ENCODE assay signal across 9 cellular contexts in genomic region chr18:58542426-58543159, GRCh38.
DNase-seq lines count a peak whose midpoint lies in the region; ATAC-seq and TF ChIP-seq lines count a peak whose summit lies in the region.
"Had no signal": no experiment of that assay in that cellular context is flagged by ENCODE, and none has a peak within 500 bp of the region (broad histone marks: within the 10 kb centered on the region; RNA-seq: fewer than 3 reads in every experiment).

No MANE protein-coding gene starts in this region.

- H3K27me3 ChIP-seq in PC-3 (ENCODE audit: low read length) = no peaks in the 10 kb centered on the region
- H3K27me3 ChIP-seq in hepatocyte = no peaks in the 10 kb centered on the region
- H3K27me3 ChIP-seq in thyroid gland = no peaks in the 10 kb centered on the region

- TF ChIP-seq POLR2A in thyroid gland (IDR thresholded peaks at IDR 0.05) = no peak

- H4K20me1 ChIP-seq in PC-3 (ENCODE audit: low read length) (no peaks in the 10 kb centered on the region), hepatocyte (ENCODE audit: insufficient read depth, poor library complexity, severe bottlenecking) (no peaks in the 10 kb centered on the region)

- H3K4me2 ChIP-seq in PC-3 (ENCODE audit: low read length) = peak overlapping the region; percentile 46
- peak overlapping the region; percentile 6 for H3K4me2 ChIP-seq in hepatocyte

- no peak for DNase-seq in CD14-positive monocyte (ENCODE audit: low spot score)
- DNase-seq in PC-3 = no peak
- DNase-seq in hepatocyte (ENCODE audit: low spot score) = no peak
- DNase-seq in thyroid gland = no peak
- DNase-seq in NCI-H524 (lab: John Stamatoyannopoulos, UW) = no peak
- DNase-seq: NCI-H524 treated with DMSO at 0.1 percent for 48 hours had no signal

- H3K4me3 ChIP-seq in PC-3 (ENCODE audit: low read length) (no peak overlapping the region), hepatocyte (no peak overlapping the region), thyroid gland (replicated peaks in 1 of 3) (no peak overlapping the region)

- CTCF ChIA-PET in PC-3 (lab: Charles Lee) = no interaction called here

- H3K9me2 ChIP-seq in PC-3 (replicated peaks; ENCODE audit: low read length) (no peaks in the 10 kb centered on the region), hepatocyte (replicated peaks; ENCODE audit: insufficient read depth) (no peaks in the 10 kb centered on the region)

- H3K36me3 ChIP-seq in PC-3 (ENCODE audit: low read depth, low read length) (no peaks in the 10 kb centered on the region), hepatocyte (replicated peaks; ENCODE audit: insufficient read depth, low read depth) (no peaks in the 10 kb centered on the region), thyroid gland (no peaks in the 10 kb centered on the region)

- peaks cover 0 to 2% (median 0%) of the 10 kb centered on the region in 7 donors for H3K9me3 Mint-ChIP-seq in CD14-positive monocyte

- 95% methylated on average over 7 of the region's 7 CpGs for WGBS in hepatocyte (ENCODE audit: low lambda C conversion rate, missing lambda C conversion rate)
- 90 to 95% methylated on average over 7 of the region's 7 CpGs for WGBS in thyroid gland, 2 donors

- H3K27ac ChIP-seq in PC-3 (ENCODE audit: low read length) (peak overlapping the region; percentile 54), hepatocyte (peak overlapping the region; percentile 84), thyroid gland (no peak overlapping the region)

- H3K36me3 Mint-ChIP-seq in CD14-positive monocyte = no peaks in the 10 kb centered on the region

- no peak for TF ChIP-seq CTCF in CD14-positive monocyte (IDR thresholded peaks at IDR 0.05)
- no peak for TF ChIP-seq CTCF in PC-3 (conservative IDR thresholded peaks at IDR 0.05; ENCODE audit: low read depth, low read length)
- TF ChIP-seq CTCF in hepatocyte (IDR thresholded peaks at IDR 0.05; ENCODE audit: poor library complexity) = no peak
- no peak for TF ChIP-seq CTCF in thyroid gland (IDR thresholded peaks at IDR 0.05)

- peak overlapping the region; percentile 85 to 95 (median 93) for H3K27ac Mint-ChIP-seq in CD14-positive monocyte

- H2AFZ ChIP-seq in PC-3 (ENCODE audit: low read length) (no peak overlapping the region), hepatocyte (no peak overlapping the region)

- H3K9me3 ChIP-seq in PC-3 (ENCODE audit: low read length) (no peaks in the 10 kb centered on the region), hepatocyte (ENCODE audit: low read depth) (no peaks in the 10 kb centered on the region), thyroid gland (no peaks in the 10 kb centered on the region)

- H3K4me1 Mint-ChIP-seq in CD14-positive monocyte = peaks cover 53% of the 10 kb centered on the region

- no peaks in the 10 kb centered on the region for H3F3A ChIP-seq in PC-3 (ENCODE audit: low read length, unreplicated experiment)

- H3K4me1 ChIP-seq in PC-3 (ENCODE audit: insufficient read depth, low read length) = peaks cover 36% of the 10 kb centered on the region
- H3K4me1 ChIP-seq in hepatocyte (ENCODE audit: insufficient read depth) = peaks cover 14% of the 10 kb centered on the region
- H3K4me1 ChIP-seq in thyroid gland = no peaks in the 10 kb centered on the region

- H3K79me2 ChIP-seq in PC-3 (ENCODE audit: low read length) (no peaks in the 10 kb centered on the region), hepatocyte (no peaks in the 10 kb centered on the region)

- peaks cover 3 to 14% (median 5%) of the 10 kb centered on the region in 3 donors for H3K27me3 Mint-ChIP-seq in CD14-positive monocyte (ENCODE audit: low read depth in 3 of 3)

- no peak overlapping the region; the same call in 1 of the 2 replicates for H3K9ac ChIP-seq in PC-3 (ENCODE audit: low read length)

- POLR2A ChIA-PET in PC-3 (lab: Charles Lee; ENCODE audit: unreplicated experiment) = no interaction called here

- peak overlapping the region in 1 of 2 donors; percentile 11 for H3K4me3 Mint-ChIP-seq in CD14-positive monocyte

- peak; percentile 3 for ATAC-seq in GM21447 (IDR thresholded peaks at IDR 0.05; ENCODE audit: unreplicated experiment)
- ATAC-seq in PC-3 = no peak; the same call in 1 of the 2 replicates
- ATAC-seq in GM19455 (IDR thresholded peaks at IDR 0.05; ENCODE audit: unreplicated experiment) = no peak
- no peak for ATAC-seq in GM18858 (IDR thresholded peaks at IDR 0.05; ENCODE audit: unreplicated experiment)

- BruUV-seq in PC-3 (replicated peaks; lab: Mats Ljungman, UMichigan) = no TSS peak

- intact Hi-C loops in CD14-positive monocyte (cut with micrococcal nuclease) = no loop called here
- intact Hi-C loops in PC-3 (cut with micrococcal nuclease) = no loop called here
- intact Hi-C loops in thyroid gland (cut with DNase I) = no loop called here

Comparison
In these comparisons a context has a peak if more than half of its experiments do, and no peak if none do; other contexts are left out.
1. H3K27ac ChIP-seq: peak in PC-3 (single experiment) and hepatocyte (single experiment); none in thyroid gland (0 of 3).